Comparison of ENCODE assay signal across 15 cellular contexts in the genomic region with DNA sequence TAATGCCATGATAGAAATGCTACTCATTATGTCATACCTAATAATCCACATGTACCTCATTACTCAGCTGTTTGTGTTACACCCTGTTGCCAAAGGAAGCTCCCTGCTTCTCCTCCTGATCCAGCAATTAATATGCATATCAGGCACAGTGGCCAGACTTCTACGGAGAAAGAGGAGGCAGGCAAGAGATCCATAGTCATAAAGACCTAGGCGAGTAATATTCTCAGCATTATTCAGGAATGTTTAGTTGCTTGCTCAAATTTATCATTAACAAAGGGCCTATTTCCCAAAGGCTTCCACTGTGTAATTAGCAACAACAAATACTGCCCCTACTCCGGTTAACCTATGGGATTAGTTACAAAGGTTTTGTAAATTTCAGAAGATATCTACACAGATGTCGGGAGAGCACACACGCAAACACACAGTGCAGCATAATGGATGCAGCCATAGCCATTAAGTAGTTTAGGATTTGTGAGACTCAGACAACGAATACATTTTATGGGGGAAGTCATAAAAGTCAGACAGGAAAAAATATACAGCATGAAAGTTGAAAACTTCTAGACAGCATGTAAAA.
DNase-seq lines count a peak whose midpoint lies in the region; ATAC-seq, FAIRE-seq and TF ChIP-seq lines count a peak whose summit lies in the region.
"Had no signal": no experiment of that assay in that cellular context is flagged by ENCODE, and none has a peak within 500 bp of the region (broad histone marks: within the 10 kb centered on the region; RNA-seq: fewer than 3 reads in every experiment).

No MANE protein-coding gene starts in this region.

- H3K4me1 ChIP-seq in GM23338 (ENCODE audit: insufficient read depth) = peaks cover 51% of the 10 kb centered on the region
- peaks cover 17% of the 10 kb centered on the region for H3K4me1 ChIP-seq in hepatocyte (ENCODE audit: insufficient read depth)
- H3K4me1 ChIP-seq: gastrocnemius medialis, parathyroid adenoma had no signal

- H3K36me3 ChIP-seq in GM23338 (ENCODE audit: insufficient read depth) = no peaks in the 10 kb centered on the region
- no peaks in the 10 kb centered on the region for H3K36me3 ChIP-seq in SK-N-MC (ENCODE audit: insufficient read depth, low read length)
- H3K36me3 ChIP-seq in hepatocyte (replicated peaks; ENCODE audit: insufficient read depth, low read depth) = no peaks in the 10 kb centered on the region
- H3K36me3 ChIP-seq: gastrocnemius medialis had no signal

- H3K4me3 ChIP-seq in GM23338 (no peak overlapping the region), SK-N-MC (peak overlapping the region; percentile 52; the same call in 1 of the 2 replicates), hepatocyte (no peak overlapping the region)
- H3K4me3 ChIP-seq: gastrocnemius medialis had no signal

- H3K27ac Mint-ChIP-seq in GM23338 = peak overlapping the region; percentile 58; the same call in 1 of the 2 replicates
- H3K27ac Mint-ChIP-seq: activated CD8-positive, alpha-beta T cell treated with anti-CD3 and anti-CD28 coated beads for 36 hours had no signal

- DNase-seq in GM23338 (ENCODE audit: low spot score) (no peak), SK-N-MC (ENCODE audit: low read depth, low spot score) (peak; percentile 24), hepatocyte (ENCODE audit: low spot score) (no peak), renal cortical epithelial cell (ENCODE audit: low read depth) (peak; percentile 81), COLO668 (lab: John Stamatoyannopoulos, UW; ENCODE audit: unreplicated experiment) (no peak), urothelium cell line (ENCODE audit: low spot score) (no peak)
- no peak for DNase-seq in stimulated activated CD8-positive, alpha-beta memory T cell treated with anti-CD3 and anti-CD28 coated beads, Interleukin-4, amount 100 ng/mL, for 48 hours
- no peak for DNase-seq in stimulated activated CD4-positive, alpha-beta T cell treated with anti-CD3 and anti-CD28 coated beads, Interleukin-4, amount 100 ng/mL, for 1 hour
- DNase-seq: activated CD8-positive, alpha-beta T cell treated with anti-CD3 and anti-CD28 coated beads for 36 hours; AML-193; caudate nucleus; gastrocnemius medialis; Kasumi-1; NCI-H146 had no signal

- ATAC-seq in GM23338 = no peak; the same call in 2 of the 3 replicates
- ATAC-seq: activated CD8-positive, alpha-beta T cell treated with anti-CD3 and anti-CD28 coated beads for 36 hours; gastrocnemius medialis had no signal

- no peaks in the 10 kb centered on the region for H3K36me3 Mint-ChIP-seq in GM23338 (ENCODE audit: low read depth)

- peaks cover 68% of the 10 kb centered on the region for H3K4me1 Mint-ChIP-seq in GM23338

- 0 out of 2 replicates have a peak, but pooled peaks cover 3% of the 10 kb centered on the region for H3K9me2 ChIP-seq in GM23338 (ENCODE audit: insufficient read depth)
- H3K9me2 ChIP-seq in hepatocyte (replicated peaks; ENCODE audit: insufficient read depth) = no peaks in the 10 kb centered on the region

- no peak for FAIRE-seq in urothelium cell line (lab: Jason Lieb, UNC)

- H3K27me3 Mint-ChIP-seq in GM23338 (ENCODE audit: insufficient read depth, low read depth, poor library complexity) = peaks cover 2% of the 10 kb centered on the region

- 31% methylated on average over 6 of the region's 6 CpGs for WGBS in hepatocyte (ENCODE audit: low lambda C conversion rate, missing lambda C conversion rate)

- no peaks in the 10 kb centered on the region for H3F3A ChIP-seq in GM23338 (replicated peaks; ENCODE audit: low read depth)

- H3K9ac ChIP-seq in SK-N-MC (ENCODE audit: insufficient read length) = no peak overlapping the region
- H3K9ac ChIP-seq: parathyroid adenoma had no signal

- H2AFZ ChIP-seq in GM23338 (no peak overlapping the region), hepatocyte (no peak overlapping the region)
- H2AFZ ChIP-seq: parathyroid adenoma had no signal

- H3K4me3 Mint-ChIP-seq in GM23338 = no peak overlapping the region
- H3K4me3 Mint-ChIP-seq: activated CD8-positive, alpha-beta T cell treated with anti-CD3 and anti-CD28 coated beads for 36 hours had no signal

- H3K27ac ChIP-seq in GM23338 (ENCODE audit: low read depth) (no peak overlapping the region; the same call in 1 of the 2 replicates), SK-N-MC (no peak overlapping the region), hepatocyte (peak overlapping the region; percentile 66)
- H3K27ac ChIP-seq: gastrocnemius medialis, parathyroid adenoma had no signal

- H4K20me1 ChIP-seq in GM23338 (replicated peaks; ENCODE audit: insufficient read depth) = no peaks in the 10 kb centered on the region
- H4K20me1 ChIP-seq in hepatocyte (ENCODE audit: insufficient read depth, poor library complexity, severe bottlenecking) = no peaks in the 10 kb centered on the region

- H3K4me2 ChIP-seq in GM23338 (peak overlapping the region; percentile 29; the same call in 1 of the 2 replicates), hepatocyte (peak overlapping the region; percentile 64)

- no peaks in the 10 kb centered on the region for H3K79me2 ChIP-seq in GM23338 (replicated peaks; ENCODE audit: insufficient read depth)
- peaks cover 24% of the 10 kb centered on the region for H3K79me2 ChIP-seq in hepatocyte
- H3K79me2 ChIP-seq: parathyroid adenoma had no signal

- H3K27me3 ChIP-seq in GM23338 (ENCODE audit: insufficient read depth) (no peaks in the 10 kb centered on the region), hepatocyte (no peaks in the 10 kb centered on the region)
- H3K27me3 ChIP-seq: gastrocnemius medialis had no signal

- no peaks in the 10 kb centered on the region for H3K9me3 ChIP-seq in SK-N-MC (ENCODE audit: low read depth, low read length)
- no peaks in the 10 kb centered on the region for H3K9me3 ChIP-seq in hepatocyte (ENCODE audit: low read depth)
- H3K9me3 ChIP-seq: gastrocnemius medialis had no signal

- no peaks in the 10 kb centered on the region for H3K9me3 Mint-ChIP-seq in GM23338
- H3K9me3 Mint-ChIP-seq: activated CD8-positive, alpha-beta T cell treated with anti-CD3 and anti-CD28 coated beads for 36 hours had no signal

- TF ChIP-seq CTCF in GM23338 (conservative IDR thresholded peaks at IDR 0.05; ENCODE audit: low read depth in 2 of 2) (no peak), hepatocyte (IDR thresholded peaks at IDR 0.05; ENCODE audit: poor library complexity) (no peak)

TF ChIP-seq in GM23338, 12 proteins besides CTCF, POLR2A, EP300 and RAD21 (continues in another document):
- TF ChIP-seq POLR2AphosphoS5 (IDR thresholded peaks at IDR 0.05; ENCODE audit: low read depth) = no peak
- TF ChIP-seq ZNF114 (CRISPR knock-in tag; IDR thresholded peaks at IDR 0.05) = no peak
- TF ChIP-seq ETS1 (IDR thresholded peaks at IDR 0.05) = no peak
- TF ChIP-seq EZH2 (IDR thresholded peaks at IDR 0.05; ENCODE audit: low read depth, unreplicated experiment) = no peak
- TF ChIP-seq JUNB (IDR thresholded peaks at IDR 0.05; ENCODE audit: unreplicated experiment) = no peak

Comparison
In these comparisons a context has a peak if more than half of its experiments do, and no peak if none do; other contexts are left out.
1. DNase-seq: peak in SK-N-MC (single experiment) and renal cortical epithelial cell (single experiment); none in GM23338 (single experiment), hepatocyte (single experiment), stimulated activated CD8-positive, alpha-beta memory T cell treated with anti-CD3 and anti-CD28 coated beads, Interleukin-4, amount 100 ng/mL, for 48 hours (single experiment), stimulated activated CD4-positive, alpha-beta T cell treated with anti-CD3 and anti-CD28 coated beads, Interleukin-4, amount 100 ng/mL, for 1 hour (single experiment), COLO668 (single experiment) and urothelium cell line (single experiment).